11 cellular contexts compared by ENCODE assay signal in genomic region chr12:124599074-124599999, GRCh38. TPM values are rescaled to one million over a fixed set of nuclear protein-coding genes. Genes with fewer than 3 reads are reported as not detected.
DNase-seq lines count a peak whose midpoint lies in the region; ATAC-seq and TF ChIP-seq lines count a peak whose summit lies in the region.
"Had no signal": no experiment of that assay in that cellular context is flagged by ENCODE, and none has a peak within 500 bp of the region (broad histone marks: within the 10 kb centered on the region; RNA-seq: fewer than 3 reads in every experiment).

No MANE protein-coding gene starts in this region.

- H3K9ac ChIP-seq in DND-41 (ENCODE audit: low read depth, low read length) (no peak overlapping the region), fibroblast of lung (ENCODE audit: insufficient read depth, low read length) (no peak overlapping the region)

- H3K27ac ChIP-seq in DND-41 (ENCODE audit: low read length) (no peak overlapping the region), RWPE2 (ENCODE audit: poor library complexity, severe bottlenecking) (no peak overlapping the region), fibroblast of lung (ENCODE audit: insufficient read depth, low read length) (no peak overlapping the region)
- H3K27ac ChIP-seq: right lobe of liver had no signal

- DNase-seq in ACHN (peak; percentile 57), DND-41 (no peak), RWPE2 (ENCODE audit: low spot score) (no peak), fibroblast of lung (ENCODE audit: low read depth in 2 of 2) (peak; percentile 56 to 85), Kasumi-1 (lab: John Stamatoyannopoulos, UW) (no peak), middle frontal gyrus (ENCODE audit: extremely low spot score, low spot score) (no peak)
- DNase-seq: caudate nucleus, NCI-H187 treated with DMSO at 0.1 percent for 48 hours had no signal

- in situ Hi-C loops in ACHN (cut with HindIII; ENCODE audit: low pct_ligation_motif_present, low pct_unique_long_range_greater_than_20kb, low sequenced_read_pairs) = no loop called here

- TF ChIP-seq CTCF in DND-41 (IDR thresholded peaks at IDR 0.05; ENCODE audit: borderline replicate concordance, extremely low read depth, low read length, poor library complexity, severe bottlenecking) (peak; percentile 23), RWPE2 (IDR thresholded peaks at IDR 0.05; ENCODE audit: poor library complexity, severe bottlenecking) (no peak), fibroblast of lung (conservative IDR thresholded peaks at IDR 0.05 in 1 of 2, IDR thresholded peaks at IDR 0.05 in 1 of 2; ENCODE audit: low read depth in 1 of 2, low read length in 2 of 2) (peak in 1 of 2 donors; percentile 17)

- H3K9me3 ChIP-seq in DND-41 (ENCODE audit: insufficient read depth, low read length, severe bottlenecking) (peaks cover 2% of the 10 kb centered on the region), RWPE2 (ENCODE audit: severe bottlenecking) (no peaks in the 10 kb centered on the region), fibroblast of lung (ENCODE audit: control insufficient read depth, insufficient read depth, low read depth, low read length) (no peaks in the 10 kb centered on the region)
- H3K9me3 ChIP-seq: right lobe of liver had no signal

- H3K4me2 ChIP-seq in DND-41 (ENCODE audit: insufficient read depth, low read length) (no peak overlapping the region), fibroblast of lung (ENCODE audit: extremely low read depth, insufficient read depth, low read length) (no peak overlapping the region)

- H3K27me3 ChIP-seq in DND-41 (ENCODE audit: insufficient read depth, low read length, poor library complexity) (no peaks in the 10 kb centered on the region), RWPE2 (ENCODE audit: insufficient read depth, poor library complexity, severe bottlenecking) (no peaks in the 10 kb centered on the region), fibroblast of lung (ENCODE audit: control insufficient read depth, insufficient read depth, low read length) (no peaks in the 10 kb centered on the region)
- H3K27me3 ChIP-seq: right lobe of liver had no signal

- H3K4me1 ChIP-seq in DND-41 (ENCODE audit: insufficient read depth, low read length) = no peaks in the 10 kb centered on the region
- H3K4me1 ChIP-seq in RWPE2 (ENCODE audit: insufficient read depth, poor library complexity, severe bottlenecking) = no peaks in the 10 kb centered on the region
- no peaks in the 10 kb centered on the region for H3K4me1 ChIP-seq in fibroblast of lung (ENCODE audit: control insufficient read depth, extremely low read depth, insufficient read depth, low read length)

- H4K20me1 ChIP-seq in DND-41 (ENCODE audit: insufficient read depth, low read length) (no peaks in the 10 kb centered on the region), fibroblast of lung (ENCODE audit: control insufficient read depth, extremely low read depth, insufficient read depth, low read length) (no peaks in the 10 kb centered on the region)

- no peak overlapping the region for H3K4me3 ChIP-seq in DND-41 (ENCODE audit: low read depth in 1 of 2, low read length in 2 of 2)
- no peak overlapping the region for H3K4me3 ChIP-seq in RWPE2 (ENCODE audit: severe bottlenecking)
- H3K4me3 ChIP-seq in fibroblast of lung (replicated peaks in 1 of 4; ENCODE audit: control extremely low read depth in 1 of 4, insufficient read depth in 1 of 4, low read depth in 3 of 4, low read length in 4 of 4) = no peak overlapping the region
- H3K4me3 ChIP-seq: right lobe of liver had no signal

- ATAC-seq in DND-41 (ENCODE audit: insufficient read depth, low read depth) (no peak; the same call in 2 of the 3 replicates), RWPE2 (ENCODE audit: low read depth) (peak; percentile 50), HG03196 (IDR thresholded peaks at IDR 0.05; ENCODE audit: unreplicated experiment) (no peak), GM18511 (IDR thresholded peaks at IDR 0.05; ENCODE audit: unreplicated experiment) (no peak)

- no peaks in the 10 kb centered on the region for H3K36me3 ChIP-seq in DND-41 (ENCODE audit: insufficient read depth, low read length)
- no peaks in the 10 kb centered on the region for H3K36me3 ChIP-seq in RWPE2 (ENCODE audit: low read depth)
- no peaks in the 10 kb centered on the region for H3K36me3 ChIP-seq in fibroblast of lung (ENCODE audit: control insufficient read depth, insufficient read depth, low read length)
- H3K36me3 ChIP-seq: right lobe of liver had no signal

- H2AFZ ChIP-seq in DND-41 (ENCODE audit: low read depth, low read length) = no peak overlapping the region
- no peak overlapping the region for H2AFZ ChIP-seq in fibroblast of lung (ENCODE audit: low read length)

- H3K79me2 ChIP-seq in DND-41 (ENCODE audit: insufficient read depth, low read length) = no peaks in the 10 kb centered on the region
- H3K79me2 ChIP-seq in fibroblast of lung (ENCODE audit: control insufficient read depth, insufficient read depth, low read length) = no peaks in the 10 kb centered on the region

RNA-seq across cellular contexts. Expression of gene NCOR2, which starts 31.9 kb away (rescaled TPM):
- total RNA-seq in fibroblast of lung = 13.1 and 17.2 TPM in 2 replicates
- 6.1 and 7.2 TPM in 2 replicates for polyA plus RNA-seq in fibroblast of lung
- polyA plus RNA-seq in fibroblast of lung (2012) = 49.7 and 79.6 TPM in 2 replicates
- polyA minus RNA-seq in fibroblast of lung (ENCODE audit: low replicate concordance) = 29.1 and 47.4 TPM in 2 replicates

Comparison
In these comparisons a context has a peak if more than half of its experiments do, and no peak if none do; other contexts are left out.
1. DNase-seq: peak in ACHN (single experiment) and fibroblast of lung (2 of 2); none in DND-41 (single experiment), RWPE2 (single experiment), Kasumi-1 (0 of 2) and middle frontal gyrus (single experiment).